ENCODE assay signal across 22 cellular contexts in genomic region chr6:53938810-53939209, GRCh38.
DNase-seq lines count a peak whose midpoint lies in the region; ATAC-seq, FAIRE-seq and TF ChIP-seq lines count a peak whose summit lies in the region.
"Had no signal": no experiment of that assay in that cellular context is flagged by ENCODE, and none has a peak within 500 bp of the region (broad histone marks: within the 10 kb centered on the region; RNA-seq: fewer than 3 reads in every experiment).

No MANE protein-coding gene starts in this region.

- H3K4me1 ChIP-seq in GM12878 (ENCODE audit: control insufficient read depth, insufficient read depth, low read length), result no peaks in the 10 kb centered on the region
- H3K4me1 ChIP-seq: A549, breast epithelium had no signal

- no peak overlapping the region for H3K4me2 ChIP-seq in GM12878 (ENCODE audit: control insufficient read depth, insufficient read depth)
- H3K4me2 ChIP-seq: A549 had no signal

- no peaks in the 10 kb centered on the region for H3K9me3 Mint-ChIP-seq in activated T-helper 2 cell treated with anti-CD3 and anti-CD28 coated beads, Interferon-gamma antibody, Interleukin-2, Interleukin-4, amounts not matched to agents 10 μg/mL and 5 μg/mL and 100 μg/mL, durations not matched to agents 14 hours and 24 hours and 36 hours
- H3K9me3 Mint-ChIP-seq: activated naive CD4-positive, alpha-beta T cell treated with anti-CD3 and anti-CD28 coated beads, Interleukin-2, amount 50 U/mL, for 72 hours; dendritic cell treated with granulocyte-macrophage colony-stimulating factor and Interleukin-4, amounts not matched to agents 40 ng/mL and 50 ng/mL, for 4 days had no signal

- H4K20me1 ChIP-seq in GM12878 (ENCODE audit: control insufficient read depth, insufficient read depth), result no peaks in the 10 kb centered on the region

- no peak overlapping the region for H3K27ac Mint-ChIP-seq in activated T-helper 2 cell treated with anti-CD3 and anti-CD28 coated beads, Interferon-gamma antibody, Interleukin-2, Interleukin-4, amounts not matched to agents 10 μg/mL and 5 μg/mL and 100 μg/mL, durations not matched to agents 14 hours and 24 hours and 36 hours
- H3K27ac Mint-ChIP-seq: dendritic cell treated with granulocyte-macrophage colony-stimulating factor and Interleukin-4, amounts not matched to agents 40 ng/mL and 50 ng/mL, for 4 days had no signal

- WGBS in GM12878 (ENCODE audit: insufficient coverage, insufficient replicate concordance, low lambda C conversion rate, missing lambda C conversion rate), result 0% methylated on average over 1 of the region's 1 CpG

- TF ChIP-seq CTCF in GM12878 (IDR thresholded peaks at IDR 0.05 in 2 of 3, conservative IDR thresholded peaks at IDR 0.05 in 1 of 3; ENCODE audit: control insufficient read depth in 2 of 3, extremely low read depth in 1 of 3, insufficient read depth in 1 of 3, low read depth in 3 of 3, low read length in 3 of 3), result no peak

- no peak for TF ChIP-seq RAD21 in GM12878 (IDR thresholded peaks at IDR 0.05; ENCODE audit: insufficient read depth, low read depth, low read length)

- BruUV-seq in GM12878 (replicated peaks; lab: Mats Ljungman, UMichigan), result no TSS peak

- DNase-seq in A172 (ENCODE audit: low spot score), result peak; percentile 21
- no peak for DNase-seq in GM19239 (ENCODE audit: insufficient read length, low spot score)
- DNase-seq in HT1080 (ENCODE audit: low read depth), result peak; percentile 45
- no peak for DNase-seq in GM12878 (ENCODE audit: low read depth, low spot score)
- no peak for DNase-seq in activated T-helper 2 cell treated with anti-CD3 and anti-CD28 coated beads, Interferon-gamma antibody, Interleukin-2, Interleukin-4, amounts not matched to agents 10 μg/mL and 5 μg/mL and 100 μg/mL, durations not matched to agents 14 hours and 24 hours and 36 hours (ENCODE audit: low spot score)
- no peak for DNase-seq in KBM-7
- DNase-seq in DMS 273 (lab: John Stamatoyannopoulos, UW; ENCODE audit: unreplicated experiment), result no peak
- DNase-seq in caudate nucleus (lab: John Stamatoyannopoulos, UW), result no peak
- DNase-seq: DMS153, foreskin melanocyte, mucosa of descending colon, MV-4-11, NCI-H1930, SHP77, T-helper 1 cell had no signal

- intact Hi-C loops in GM12878 (cut with micrococcal nuclease; ENCODE audit: unreplicated experiment), result no loop called here
- intact Hi-C loops in activated T-helper 2 cell treated with anti-CD3 and anti-CD28 coated beads, Interferon-gamma antibody, Interleukin-2, Interleukin-4, amounts not matched to agents 10 μg/mL and 5 μg/mL and 100 μg/mL, durations not matched to agents 14 hours and 24 hours and 36 hours (cut with micrococcal nuclease), result no loop called here

- no peak overlapping the region for H3K4me3 Mint-ChIP-seq in activated T-helper 2 cell treated with anti-CD3 and anti-CD28 coated beads, Interferon-gamma antibody, Interleukin-2, Interleukin-4, amounts not matched to agents 10 μg/mL and 5 μg/mL and 100 μg/mL, durations not matched to agents 14 hours and 24 hours and 36 hours (ENCODE audit: low read depth)
- H3K4me3 Mint-ChIP-seq: dendritic cell treated with granulocyte-macrophage colony-stimulating factor and Interleukin-4, amounts not matched to agents 40 ng/mL and 50 ng/mL, for 4 days had no signal

- no peak for TF ChIP-seq EP300 in GM12878 (IDR thresholded peaks at IDR 0.05; ENCODE audit: borderline replicate concordance in 1 of 2, control insufficient read depth in 1 of 2, low read depth in 2 of 2, low read length in 2 of 2)

- peaks cover 11% of the 10 kb centered on the region for H3K27me3 Mint-ChIP-seq in activated T-helper 2 cell treated with anti-CD3 and anti-CD28 coated beads, Interferon-gamma antibody, Interleukin-2, Interleukin-4, amounts not matched to agents 10 μg/mL and 5 μg/mL and 100 μg/mL, durations not matched to agents 14 hours and 24 hours and 36 hours (ENCODE audit: low read depth)
- H3K27me3 Mint-ChIP-seq: dendritic cell treated with granulocyte-macrophage colony-stimulating factor and Interleukin-4, amounts not matched to agents 40 ng/mL and 50 ng/mL, for 4 days had no signal

- H3K9ac ChIP-seq in GM12878 (ENCODE audit: control insufficient read depth, insufficient read depth, low read length), result no peak overlapping the region

- no peak overlapping the region for H2AFZ ChIP-seq in GM12878 (ENCODE audit: control insufficient read depth, low read depth, low read length)

- no peaks in the 10 kb centered on the region for H3K36me3 ChIP-seq in GM12878 (ENCODE audit: control insufficient read depth in 2 of 2, insufficient read depth in 2 of 2, low read length in 1 of 2)
- H3K36me3 ChIP-seq: breast epithelium had no signal

- POLR2A ChIA-PET in GM12878 (lab: Charles Lee), result no interaction called here

- peaks cover 12% of the 10 kb centered on the region for H3K4me1 Mint-ChIP-seq in activated T-helper 2 cell treated with anti-CD3 and anti-CD28 coated beads, Interferon-gamma antibody, Interleukin-2, Interleukin-4, amounts not matched to agents 10 μg/mL and 5 μg/mL and 100 μg/mL, durations not matched to agents 14 hours and 24 hours and 36 hours (ENCODE audit: low read depth)

- ATAC-seq in GM12878, result peak; percentile 74
- ATAC-seq: A549, left lobe of liver, mucosa of descending colon had no signal

- no peaks in the 10 kb centered on the region for H3K79me2 ChIP-seq in GM12878 (ENCODE audit: control insufficient read depth, insufficient read depth, low read length)

- no peaks in the 10 kb centered on the region for H3K9me3 ChIP-seq in GM12878 (replicated peaks; ENCODE audit: control insufficient read depth, insufficient read depth, low read length)
- H3K9me3 ChIP-seq: A549, breast epithelium, mucosa of descending colon had no signal

- H3K27ac ChIP-seq in GM12878 (ENCODE audit: control insufficient read depth, insufficient read depth) (no peak overlapping the region), caudate nucleus (ENCODE audit: low read depth, low read length) (no peak overlapping the region)
- H3K27ac ChIP-seq: A549, breast epithelium, C4-2B had no signal

- in situ Hi-C loops in GM12878 (cut with MboI), result no loop called here
- in situ Hi-C loops in KBM-7 (cut with MboI; ENCODE audit: low pct_unique_long_range_greater_than_20kb, low sequenced_read_pairs), result no loop called here

- CTCF ChIA-PET in GM12878 (lab: Yijun Ruan, JAX), result interaction anchor here (0.9 kb wide), 1 partner anchor 17 kb away, joined by 3 read pairs; no protein-coding TSS in a partner anchor

- FAIRE-seq in GM19239 (lab: Jason Lieb, UNC) (peak; percentile 52), GM12878 (lab: Jason Lieb, UNC) (no peak)
- FAIRE-seq: A549, endothelial cell of umbilical vein had no signal

- no peaks in the 10 kb centered on the region for H3K36me3 Mint-ChIP-seq in activated T-helper 2 cell treated with anti-CD3 and anti-CD28 coated beads, Interferon-gamma antibody, Interleukin-2, Interleukin-4, amounts not matched to agents 10 μg/mL and 5 μg/mL and 100 μg/mL, durations not matched to agents 14 hours and 24 hours and 36 hours (ENCODE audit: low read depth)

- SMC1A ChIA-PET in GM12878 (lab: Charles Lee; ENCODE audit: uncharacterized antibody, unreplicated experiment), result interaction anchor here (0.6 to 1.0 kb wide), 2 partner anchors 16 to 18 kb away, joined by 3 read pairs; no protein-coding TSS in a partner anchor

- H3K27me3 ChIP-seq in GM12878 (replicated peaks in 1 of 2; ENCODE audit: control insufficient read depth in 2 of 2, insufficient read depth in 2 of 2, low read length in 1 of 2), result no peaks in the 10 kb centered on the region
- H3K27me3 ChIP-seq: breast epithelium had no signal

- H3K4me3 ChIP-seq in GM12878, result no peak overlapping the region
- H3K4me3 ChIP-seq: A549, breast epithelium, mucosa of descending colon had no signal

- TF ChIP-seq POLR2A in GM12878 (IDR thresholded peaks at IDR 0.05; ENCODE audit: low read depth, low read length), result no peak

- RAD21 ChIA-PET in GM12878 (lab: Charles Lee; ENCODE audit: unreplicated experiment), result no interaction called here

TF ChIP-seq in GM12878, 131 proteins besides CTCF, POLR2A, EP300 and RAD21 (continues in another document):
- TF ChIP-seq RELB (IDR thresholded peaks at IDR 0.05; ENCODE audit: low read depth) (peak; percentile 26; the same call in 1 of the 2 replicates), SIN3A (IDR thresholded peaks at IDR 0.05; ENCODE audit: low read depth, low read length) (no peak), SMARCA5 (IDR thresholded peaks at IDR 0.05) (no peak), RFX5 (IDR thresholded peaks at IDR 0.05; ENCODE audit: low read depth, low read length) (no peak), MTA2 (IDR thresholded peaks at IDR 0.05; ENCODE audit: low read depth) (0 out of 2 replicates have a peak, but pooled peaks have one; percentile 25), IKZF2 (IDR thresholded peaks at IDR 0.05) (peak; percentile 22 to 37; a peak in 2 of 4 replicates), RUNX3 (IDR thresholded peaks at IDR 0.05; ENCODE audit: low read length) (peak; percentile 37; the same call in 1 of the 2 replicates), SKIL (IDR thresholded peaks at IDR 0.05; ENCODE audit: low read depth, poor library complexity, severe bottlenecking) (no peak)

Comparison
In these comparisons a context has a peak if more than half of its experiments do, and no peak if none do; other contexts are left out.
1. DNase-seq: peak in A172 (single experiment) and HT1080 (single experiment); none in GM19239 (single experiment), GM12878 (single experiment), activated T-helper 2 cell treated with anti-CD3 and anti-CD28 coated beads, Interferon-gamma antibody, Interleukin-2, Interleukin-4, amounts not matched to agents 10 μg/mL and 5 μg/mL and 100 μg/mL, durations not matched to agents 14 hours and 24 hours and 36 hours (single experiment), KBM-7 (single experiment), DMS 273 (single experiment) and caudate nucleus (0 of 61).